ENCODE assay signal across 18 cellular contexts in genomic region chr9:79742145-79742820, GRCh38.
DNase-seq lines count a peak whose midpoint lies in the region; ATAC-seq, FAIRE-seq and TF ChIP-seq lines count a peak whose summit lies in the region.
"Had no signal": no experiment of that assay in that cellular context is flagged by ENCODE, and none has a peak within 500 bp of the region (broad histone marks: within the 10 kb centered on the region; RNA-seq: fewer than 3 reads in every experiment).

No MANE protein-coding gene starts in this region.

- 6 to 14% methylated on average over 4 of the region's 5 CpGs for WGBS in gastroesophageal sphincter (ENCODE audit: low coverage in 1 of 2), 2 donors

- no peaks in the 10 kb centered on the region for H3K9me3 ChIP-seq in gastroesophageal sphincter
- H3K9me3 ChIP-seq: ovary had no signal

- peaks cover 0 to 23% (median 9%) of the 10 kb centered on the region in 3 donors for H3K4me1 ChIP-seq in gastroesophageal sphincter
- H3K4me1 ChIP-seq: foreskin keratinocyte had no signal

- H3K27ac ChIP-seq in gastroesophageal sphincter, result peak overlapping the region; percentile 18 to 64 (median 52)
- H3K27ac ChIP-seq: foreskin keratinocyte had no signal

- no peak for TF ChIP-seq EP300 in gastroesophageal sphincter (IDR thresholded peaks at IDR 0.05)

- TF ChIP-seq CTCF in gastroesophageal sphincter (IDR thresholded peaks at IDR 0.05) (no peak), D721Med (IDR thresholded peaks at IDR 0.05; ENCODE audit: insufficient read depth, missing control alignments) (no peak)

- ATAC-seq in gastroesophageal sphincter, result peak; percentile 71
- no peak for ATAC-seq in GM21786 (IDR thresholded peaks at IDR 0.05; ENCODE audit: unreplicated experiment)
- ATAC-seq: foreskin keratinocyte had no signal

- DNase-seq in NCI-H2107 treated with DMSO at 0.1 percent for 48 hours (lab: John Stamatoyannopoulos, UW; ENCODE audit: unreplicated experiment) (peak; percentile 10), NCI-H2107 (lab: John Stamatoyannopoulos, UW) (no peak), myocyte (ENCODE audit: low read depth) (peak; percentile 15), GM19239 (ENCODE audit: insufficient read length, low spot score) (no peak), D721Med (ENCODE audit: insufficient read length, low spot score) (no peak), Kasumi-1 (lab: John Stamatoyannopoulos, UW) (no peak)
- DNase-seq: 8988T; activated gamma-delta T cell; foreskin keratinocyte; MV-4-11; NCI-H2171 treated with DMSO at 0.1 percent for 48 hours; NK-92 treated with Interleukin-12 subunit alpha and Interleukin-12 subunit beta, amount 100 ng/mL, for 24 hours; ovary; RPMI8226; stimulated activated CD8-positive, alpha-beta memory T cell treated with anti-CD3 and anti-CD28 coated beads, Interleukin-4, amount 100 ng/mL, for 48 hours had no signal

- TF ChIP-seq POLR2A in gastroesophageal sphincter (IDR thresholded peaks at IDR 0.05), result no peak

- H3K27me3 ChIP-seq in gastroesophageal sphincter, result no peaks in the 10 kb centered on the region
- H3K27me3 ChIP-seq: foreskin keratinocyte, ovary had no signal

- peak overlapping the region in 1 of 2 donors; percentile 5 for H3K4me3 ChIP-seq in gastroesophageal sphincter
- H3K4me3 ChIP-seq: ovary, smooth muscle cell had no signal

- FAIRE-seq in GM19239 (lab: Jason Lieb, UNC) (no peak), D721Med (lab: Jason Lieb, UNC) (no peak)

- H3K36me3 ChIP-seq in gastroesophageal sphincter, result no peaks in the 10 kb centered on the region
- H3K36me3 ChIP-seq: ovary had no signal

Comparison
In these comparisons a context has a peak if more than half of its experiments do, and no peak if none do; other contexts are left out.
1. DNase-seq: peak in NCI-H2107 treated with DMSO at 0.1 percent for 48 hours (single experiment) and myocyte (single experiment); none in NCI-H2107 (single experiment), GM19239 (single experiment), D721Med (single experiment) and Kasumi-1 (0 of 2).